Comparison of ENCODE assay signal across 25 cellular contexts in the genomic region with DNA sequence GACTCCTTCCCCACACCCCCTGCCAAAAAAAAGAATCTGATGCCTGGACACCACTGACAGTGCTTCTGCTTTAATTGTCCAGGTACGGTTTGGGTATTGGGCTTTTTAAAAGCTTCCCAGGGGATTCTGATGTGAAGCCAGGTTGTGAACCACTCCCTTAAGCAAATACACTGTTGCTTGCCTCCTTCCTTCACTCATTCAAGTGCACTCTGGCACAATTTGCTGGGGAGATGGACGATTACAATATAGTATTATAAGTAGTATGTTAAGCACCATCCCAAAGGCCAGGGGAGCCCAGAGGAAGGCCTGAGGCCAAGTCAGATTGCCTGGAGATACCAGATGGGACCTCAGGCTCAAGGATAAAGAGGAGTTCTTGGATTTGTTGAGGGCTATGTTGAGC.
"Had no signal": no experiment of that assay in that cellular context is flagged by ENCODE, and none has a peak within 500 bp of the region (broad histone marks: within the 10 kb centered on the region; RNA-seq: fewer than 3 reads in every experiment).

No MANE protein-coding gene starts in this region.

- H3K36me3 ChIP-seq: neural progenitor cell, ovary, right lobe of liver, sigmoid colon, suprapubic skin, tibial artery, transverse colon had no signal

- H3K27ac ChIP-seq: neural progenitor cell, ovary, parathyroid adenoma, psoas muscle, right lobe of liver, sigmoid colon, suprapubic skin, testis, tibial artery, transverse colon had no signal

- H3K27me3 ChIP-seq: neural progenitor cell, ovary, right lobe of liver, sigmoid colon, suprapubic skin, testis, tibial artery, transverse colon had no signal

- ATAC-seq: naive thymus-derived CD4-positive, alpha-beta T cell; natural killer cell; psoas muscle; right cardiac atrium; right lobe of liver; stimulated activated memory B cell treated with anti-CD40 and anti-IgM and Interleukin-4, amounts not matched to agents 10 μg/mL and 1 μg/mL and 100 μg/mL, for 72 hours; stimulated activated naive CD8-positive, alpha-beta T cell treated with anti-CD3 and anti-CD28 coated beads, Interleukin-15, amount 100 ng/mL, for 72 hours; stimulated activated naive CD8-positive, alpha-beta T cell treated with anti-CD3 and anti-CD28 coated beads, Interleukin-15, Interleukin-2, amounts not matched to agents 100 U/mL and 50 U/mL, for 24 hours had no signal

- H3K4me1 ChIP-seq: neural progenitor cell, psoas muscle, sigmoid colon, testis, tibial artery had no signal

- H3K9ac ChIP-seq: neural progenitor cell, parathyroid adenoma had no signal

- H3K4me3 ChIP-seq: neural progenitor cell, ovary, psoas muscle, right lobe of liver, sigmoid colon, suprapubic skin, testis, tibial artery, transverse colon had no signal

- H3K9me3 ChIP-seq: ovary, psoas muscle, right lobe of liver, sigmoid colon, suprapubic skin, testis, tibial artery, transverse colon had no signal

- H3K4me2 ChIP-seq: neural progenitor cell had no signal

- DNase-seq: naive thymus-derived CD4-positive, alpha-beta T cell; natural killer cell; occipital lobe; ovary; posterior cingulate gyrus; psoas muscle; right cardiac atrium; right lobe of liver; sigmoid colon; small intestine; stimulated activated CD4-positive, alpha-beta T cell treated with anti-CD3 and anti-CD28 coated beads, Interleukin-1b, Interleukin-23, amount 100 ng/mL, for 48 hours; stimulated activated CD4-positive, alpha-beta T cell treated with anti-CD3 and anti-CD28 coated beads, Interleukin-4, amount 100 ng/mL, for 1 hour; stimulated activated CD4-positive, alpha-beta T cell treated with anti-CD3 and anti-CD28 coated beads, Interleukin-4, amount 100 ng/mL, for 4 hours; stimulated activated CD8-positive, alpha-beta memory T cell treated with anti-CD3 and anti-CD28 coated beads, Interleukin-4, amount 100 ng/mL, for 48 hours; stimulated activated naive CD4-positive, alpha-beta T cell; stimulated activated naive CD8-positive, alpha-beta T cell treated with anti-CD3 and anti-CD28 coated beads, Interleukin-15, amount 100 ng/mL, for 72 hours; stimulated activated naive CD8-positive, alpha-beta T cell treated with anti-CD3 and anti-CD28 coated beads, Interleukin-15, Interleukin-2, amounts not matched to agents 100 U/mL and 50 U/mL, for 24 hours; substantia nigra; testis; tibial artery; transverse colon had no signal

- H2AFZ ChIP-seq: neural progenitor cell, parathyroid adenoma had no signal

- H3K79me2 ChIP-seq: parathyroid adenoma had no signal
